ENCODE assay signal across 1 cellular context in genomic region chr1:109548321-109549267, GRCh38.
TF ChIP-seq lines count a peak whose summit lies in the region.

Gene GNAI3 (plus strand): TSS chr1:109548615. CDS start chr1:109548721, 106 bp downstream.

TF ChIP-seq in HepG2, 621 proteins besides CTCF, POLR2A, EP300 and RAD21 (continued from another document and continues in another):
- TF ChIP-seq, protein P1, sequence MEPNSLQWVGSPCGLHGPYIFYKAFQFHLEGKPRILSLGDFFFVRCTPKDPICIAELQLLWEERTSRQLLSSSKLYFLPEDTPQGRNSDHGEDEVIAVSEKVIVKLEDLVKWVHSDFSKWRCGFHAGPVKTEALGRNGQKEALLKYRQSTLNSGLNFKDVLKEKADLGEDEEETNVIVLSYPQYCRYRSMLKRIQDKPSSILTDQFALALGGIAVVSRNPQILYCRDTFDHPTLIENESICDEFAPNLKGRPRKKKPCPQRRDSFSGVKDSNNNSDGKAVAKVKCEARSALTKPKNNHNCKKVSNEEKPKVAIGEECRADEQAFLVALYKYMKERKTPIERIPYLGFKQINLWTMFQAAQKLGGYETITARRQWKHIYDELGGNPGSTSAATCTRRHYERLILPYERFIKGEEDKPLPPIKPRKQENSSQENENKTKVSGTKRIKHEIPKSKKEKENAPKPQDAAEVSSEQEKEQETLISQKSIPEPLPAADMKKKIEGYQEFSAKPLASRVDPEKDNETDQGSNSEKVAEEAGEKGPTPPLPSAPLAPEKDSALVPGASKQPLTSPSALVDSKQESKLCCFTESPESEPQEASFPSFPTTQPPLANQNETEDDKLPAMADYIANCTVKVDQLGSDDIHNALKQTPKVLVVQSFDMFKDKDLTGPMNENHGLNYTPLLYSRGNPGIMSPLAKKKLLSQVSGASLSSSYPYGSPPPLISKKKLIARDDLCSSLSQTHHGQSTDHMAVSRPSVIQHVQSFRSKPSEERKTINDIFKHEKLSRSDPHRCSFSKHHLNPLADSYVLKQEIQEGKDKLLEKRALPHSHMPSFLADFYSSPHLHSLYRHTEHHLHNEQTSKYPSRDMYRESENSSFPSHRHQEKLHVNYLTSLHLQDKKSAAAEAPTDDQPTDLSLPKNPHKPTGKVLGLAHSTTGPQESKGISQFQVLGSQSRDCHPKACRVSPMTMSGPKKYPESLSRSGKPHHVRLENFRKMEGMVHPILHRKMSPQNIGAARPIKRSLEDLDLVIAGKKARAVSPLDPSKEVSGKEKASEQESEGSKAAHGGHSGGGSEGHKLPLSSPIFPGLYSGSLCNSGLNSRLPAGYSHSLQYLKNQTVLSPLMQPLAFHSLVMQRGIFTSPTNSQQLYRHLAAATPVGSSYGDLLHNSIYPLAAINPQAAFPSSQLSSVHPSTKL (CRISPR knock-in tag; IDR thresholded peaks at IDR 0.05), result peak; percentile 46; the same call in 1 of the 2 replicates
- TF ChIP-seq RCOR2 (CRISPR knock-in tag; IDR thresholded peaks at IDR 0.05) (no peak), ZHX1 (CRISPR knock-in tag; IDR thresholded peaks at IDR 0.05; ENCODE audit: low read depth) (no peak), NR2F2 (IDR thresholded peaks at IDR 0.05; ENCODE audit: borderline replicate concordance, low read depth) (no peak), SYNCRIP (IDR thresholded peaks at IDR 0.05; ENCODE audit: insufficient read depth, low read depth, low read length) (no peak), SPEN (CRISPR knock-in tag; IDR thresholded peaks at IDR 0.05; ENCODE audit: low read depth) (peak; percentile 87), ZNF777 (CRISPR knock-in tag; IDR thresholded peaks at IDR 0.05) (peak; percentile 69; the same call in 1 of the 2 replicates), ZSCAN29 (CRISPR knock-in tag; conservative IDR thresholded peaks at IDR 0.05) (peak; percentile 66; the same call in 1 of the 2 replicates), ZBTB14 (CRISPR knock-in tag; IDR thresholded peaks at IDR 0.05) (no peak), ONECUT2 (CRISPR knock-in tag; IDR thresholded peaks at IDR 0.05) (no peak), KLF11 (CRISPR knock-in tag; IDR thresholded peaks at IDR 0.05) (0 out of 2 replicates have a peak, but pooled peaks have one; percentile 16), ZNF605 (CRISPR knock-in tag; IDR thresholded peaks at IDR 0.05) (peak; percentile 90), CBX1 (IDR thresholded peaks at IDR 0.05; ENCODE audit: low read depth) (no peak), ZBTB8A (CRISPR knock-in tag; IDR thresholded peaks at IDR 0.05; ENCODE audit: borderline replicate concordance, low read depth) (no peak), NR0B2 (CRISPR knock-in tag; IDR thresholded peaks at IDR 0.05) (0 out of 2 replicates have a peak, but pooled peaks have one; percentile 65), EEA1 (CRISPR knock-in tag; IDR thresholded peaks at IDR 0.05; ENCODE audit: borderline replicate concordance) (no peak), KAT7 (CRISPR knock-in tag; IDR thresholded peaks at IDR 0.05; ENCODE audit: borderline replicate concordance) (peak; percentile 95), EHMT2 (IDR thresholded peaks at IDR 0.05; ENCODE audit: borderline replicate concordance, low read depth, low read length) (no peak), AKAP8 (CRISPR knock-in tag; IDR thresholded peaks at IDR 0.05) (no peak), MXD4 (CRISPR knock-in tag; IDR thresholded peaks at IDR 0.05) (no peak), ZNF761 (CRISPR knock-in tag; conservative IDR thresholded peaks at IDR 0.05) (no peak), ZBTB21 (CRISPR knock-in tag; IDR thresholded peaks at IDR 0.05) (peak; percentile 81; the same call in 1 of the 2 replicates), U2AF1 (optimal IDR thresholded peaks at IDR 0.05; ENCODE audit: low read depth, low read length) (no peak), HOXD1 (CRISPR knock-in tag; IDR thresholded peaks at IDR 0.05) (no peak), ZNF225 (CRISPR knock-in tag; IDR thresholded peaks at IDR 0.05) (no peak), STAT5B (CRISPR knock-in tag; IDR thresholded peaks at IDR 0.05) (no peak; the same call in 1 of the 2 replicates), ZBTB43 (CRISPR knock-in tag; conservative IDR thresholded peaks at IDR 0.05) (no peak; the same call in 1 of the 2 replicates), ZNF616 (CRISPR knock-in tag; IDR thresholded peaks at IDR 0.05; ENCODE audit: low read depth) (no peak), PBX3 (CRISPR knock-in tag; IDR thresholded peaks at IDR 0.05; ENCODE audit: borderline replicate concordance) (no peak)
- TF ChIP-seq, protein P2, sequence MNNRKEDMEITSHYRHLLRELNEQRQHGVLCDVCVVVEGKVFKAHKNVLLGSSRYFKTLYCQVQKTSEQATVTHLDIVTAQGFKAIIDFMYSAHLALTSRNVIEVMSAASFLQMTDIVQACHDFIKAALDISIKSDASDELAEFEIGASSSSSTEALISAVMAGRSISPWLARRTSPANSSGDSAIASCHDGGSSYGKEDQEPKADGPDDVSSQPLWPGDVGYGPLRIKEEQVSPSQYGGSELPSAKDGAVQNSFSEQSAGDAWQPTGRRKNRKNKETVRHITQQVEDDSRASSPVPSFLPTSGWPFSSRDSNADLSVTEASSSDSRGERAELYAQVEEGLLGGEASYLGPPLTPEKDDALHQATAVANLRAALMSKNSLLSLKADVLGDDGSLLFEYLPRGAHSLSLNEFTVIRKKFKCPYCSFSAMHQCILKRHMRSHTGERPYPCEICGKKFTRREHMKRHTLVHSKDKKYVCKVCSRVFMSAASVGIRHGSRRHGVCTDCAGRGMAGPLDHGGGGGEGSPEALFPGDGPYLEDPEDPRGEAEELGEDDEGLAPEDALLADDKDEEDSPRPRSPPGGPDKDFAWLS (CRISPR knock-in tag; IDR thresholded peaks at IDR 0.05; ENCODE audit: borderline replicate concordance), result 0 out of 2 replicates have a peak, but pooled peaks have one; percentile 67
- TF ChIP-seq, protein P3, sequence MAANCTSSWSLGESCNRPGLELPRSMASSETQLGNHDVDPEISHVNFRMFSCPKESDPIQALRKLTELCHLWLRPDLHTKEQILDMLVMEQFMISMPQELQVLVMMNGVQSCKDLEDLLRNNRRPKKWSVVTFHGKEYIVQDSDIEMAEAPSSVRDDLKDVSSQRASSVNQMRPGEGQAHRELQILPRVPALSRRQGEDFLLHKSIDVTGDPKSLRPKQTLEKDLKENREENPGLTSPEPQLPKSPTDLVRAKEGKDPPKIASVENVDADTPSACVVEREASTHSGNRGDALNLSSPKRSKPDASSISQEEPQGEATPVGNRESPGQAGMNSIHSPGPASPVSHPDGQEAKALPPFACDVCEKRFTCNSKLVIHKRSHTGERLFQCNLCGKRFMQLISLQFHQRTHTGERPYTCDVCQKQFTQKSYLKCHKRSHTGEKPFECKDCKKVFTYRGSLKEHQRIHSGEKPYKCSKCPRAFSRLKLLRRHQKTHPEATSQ (CRISPR knock-in tag; IDR thresholded peaks at IDR 0.05; ENCODE audit: borderline replicate concordance), result no peak
- TF ChIP-seq, protein P4, sequence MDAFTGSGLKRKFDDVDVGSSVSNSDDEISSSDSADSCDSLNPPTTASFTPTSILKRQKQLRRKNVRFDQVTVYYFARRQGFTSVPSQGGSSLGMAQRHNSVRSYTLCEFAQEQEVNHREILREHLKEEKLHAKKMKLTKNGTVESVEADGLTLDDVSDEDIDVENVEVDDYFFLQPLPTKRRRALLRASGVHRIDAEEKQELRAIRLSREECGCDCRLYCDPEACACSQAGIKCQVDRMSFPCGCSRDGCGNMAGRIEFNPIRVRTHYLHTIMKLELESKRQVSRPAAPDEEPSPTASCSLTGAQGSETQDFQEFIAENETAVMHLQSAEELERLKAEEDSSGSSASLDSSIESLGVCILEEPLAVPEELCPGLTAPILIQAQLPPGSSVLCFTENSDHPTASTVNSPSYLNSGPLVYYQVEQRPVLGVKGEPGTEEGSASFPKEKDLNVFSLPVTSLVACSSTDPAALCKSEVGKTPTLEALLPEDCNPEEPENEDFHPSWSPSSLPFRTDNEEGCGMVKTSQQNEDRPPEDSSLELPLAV (CRISPR knock-in tag; conservative IDR thresholded peaks at IDR 0.05; ENCODE audit: low read depth), result no peak
- TF ChIP-seq, protein P5, sequence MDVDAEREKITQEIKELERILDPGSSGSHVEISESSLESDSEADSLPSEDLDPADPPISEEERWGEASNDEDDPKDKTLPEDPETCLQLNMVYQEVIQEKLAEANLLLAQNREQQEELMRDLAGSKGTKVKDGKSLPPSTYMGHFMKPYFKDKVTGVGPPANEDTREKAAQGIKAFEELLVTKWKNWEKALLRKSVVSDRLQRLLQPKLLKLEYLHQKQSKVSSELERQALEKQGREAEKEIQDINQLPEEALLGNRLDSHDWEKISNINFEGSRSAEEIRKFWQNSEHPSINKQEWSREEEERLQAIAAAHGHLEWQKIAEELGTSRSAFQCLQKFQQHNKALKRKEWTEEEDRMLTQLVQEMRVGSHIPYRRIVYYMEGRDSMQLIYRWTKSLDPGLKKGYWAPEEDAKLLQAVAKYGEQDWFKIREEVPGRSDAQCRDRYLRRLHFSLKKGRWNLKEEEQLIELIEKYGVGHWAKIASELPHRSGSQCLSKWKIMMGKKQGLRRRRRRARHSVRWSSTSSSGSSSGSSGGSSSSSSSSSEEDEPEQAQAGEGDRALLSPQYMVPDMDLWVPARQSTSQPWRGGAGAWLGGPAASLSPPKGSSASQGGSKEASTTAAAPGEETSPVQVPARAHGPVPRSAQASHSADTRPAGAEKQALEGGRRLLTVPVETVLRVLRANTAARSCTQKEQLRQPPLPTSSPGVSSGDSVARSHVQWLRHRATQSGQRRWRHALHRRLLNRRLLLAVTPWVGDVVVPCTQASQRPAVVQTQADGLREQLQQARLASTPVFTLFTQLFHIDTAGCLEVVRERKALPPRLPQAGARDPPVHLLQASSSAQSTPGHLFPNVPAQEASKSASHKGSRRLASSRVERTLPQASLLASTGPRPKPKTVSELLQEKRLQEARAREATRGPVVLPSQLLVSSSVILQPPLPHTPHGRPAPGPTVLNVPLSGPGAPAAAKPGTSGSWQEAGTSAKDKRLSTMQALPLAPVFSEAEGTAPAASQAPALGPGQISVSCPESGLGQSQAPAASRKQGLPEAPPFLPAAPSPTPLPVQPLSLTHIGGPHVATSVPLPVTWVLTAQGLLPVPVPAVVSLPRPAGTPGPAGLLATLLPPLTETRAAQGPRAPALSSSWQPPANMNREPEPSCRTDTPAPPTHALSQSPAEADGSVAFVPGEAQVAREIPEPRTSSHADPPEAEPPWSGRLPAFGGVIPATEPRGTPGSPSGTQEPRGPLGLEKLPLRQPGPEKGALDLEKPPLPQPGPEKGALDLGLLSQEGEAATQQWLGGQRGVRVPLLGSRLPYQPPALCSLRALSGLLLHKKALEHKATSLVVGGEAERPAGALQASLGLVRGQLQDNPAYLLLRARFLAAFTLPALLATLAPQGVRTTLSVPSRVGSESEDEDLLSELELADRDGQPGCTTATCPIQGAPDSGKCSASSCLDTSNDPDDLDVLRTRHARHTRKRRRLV (CRISPR knock-in tag; IDR thresholded peaks at IDR 0.05), result no peak
- TF ChIP-seq, protein P6, sequence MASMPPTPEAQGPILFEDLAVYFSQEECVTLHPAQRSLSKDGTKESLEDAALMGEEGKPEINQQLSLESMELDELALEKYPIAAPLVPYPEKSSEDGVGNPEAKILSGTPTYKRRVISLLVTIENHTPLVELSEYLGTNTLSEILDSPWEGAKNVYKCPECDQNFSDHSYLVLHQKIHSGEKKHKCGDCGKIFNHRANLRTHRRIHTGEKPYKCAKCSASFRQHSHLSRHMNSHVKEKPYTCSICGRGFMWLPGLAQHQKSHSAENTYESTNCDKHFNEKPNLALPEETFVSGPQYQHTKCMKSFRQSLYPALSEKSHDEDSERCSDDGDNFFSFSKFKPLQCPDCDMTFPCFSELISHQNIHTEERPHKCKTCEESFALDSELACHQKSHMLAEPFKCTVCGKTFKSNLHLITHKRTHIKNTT (CRISPR knock-in tag; IDR thresholded peaks at IDR 0.05), result no peak
